Comparison of ENCODE assay signal across 25 cellular contexts in genomic region chr9:92350740-92351133, GRCh38. TPM values are rescaled to one million over a fixed set of nuclear protein-coding genes. Genes with fewer than 3 reads are reported as not detected.
DNase-seq lines count a peak whose midpoint lies in the region; ATAC-seq and TF ChIP-seq lines count a peak whose summit lies in the region.
"Had no signal": no experiment of that assay in that cellular context is flagged by ENCODE, and none has a peak within 500 bp of the region (broad histone marks: within the 10 kb centered on the region; RNA-seq: fewer than 3 reads in every experiment).

No MANE protein-coding gene starts in this region.

- H3K36me3 ChIP-seq in left ventricle myocardium inferior (no peaks in the 10 kb centered on the region), gastrocnemius medialis (no peaks in the 10 kb centered on the region), vagina (no peaks in the 10 kb centered on the region)
- H3K36me3 ChIP-seq: right lobe of liver had no signal

- in situ Hi-C loops in gastrocnemius medialis (cut with MboI; ENCODE audit: low sequenced_read_pairs in 4 of 4), result no loop called here

- H3K4me3 ChIP-seq in left ventricle myocardium inferior (no peak overlapping the region), right cardiac atrium (ENCODE audit: low read length) (no peak overlapping the region), gastrocnemius medialis (no peak overlapping the region), vagina (no peak overlapping the region)
- H3K4me3 ChIP-seq: right lobe of liver had no signal

- DNase-seq in left ventricle myocardium inferior (no peak), cardiac septum (ENCODE audit: low spot score) (no peak), right cardiac atrium (no peak), gastrocnemius medialis (no peak), vagina (ENCODE audit: extremely low spot score in 2 of 2) (no peak), NCI-H187 (lab: John Stamatoyannopoulos, UW) (no peak)
- no peak for DNase-seq in activated T-cell treated with anti-CD3 and anti-CD28 coated beads, Interleukin-2, amount 50 U/mL, for 48 hours
- DNase-seq: ACHN; activated CD4-positive, alpha-beta T cell treated with anti-CD3 and anti-CD28 coated beads, Interleukin-2, amount 50 U/mL, for 48 hours; activated naive CD4-positive, alpha-beta T cell treated with Interleukin-2 at 50 U/mL for 16 hours; activated T-cell treated with anti-CD3 and anti-CD28 coated beads, Interleukin-2, amount 50 U/mL, for 1 hour; foreskin keratinocyte; GDM1; NCI-H1417; NCI-H526 treated with DMSO at 0.1 percent for 48 hours; right lobe of liver; SIG-M5; stimulated activated CD4-positive, alpha-beta T cell treated with anti-CD3 and anti-CD28 coated beads, Interleukin-2, amount 100 ng/mL, for 24 hours; stimulated activated naive CD8-positive, alpha-beta T cell treated with anti-CD3 and anti-CD28 coated beads, Interleukin-15, Interleukin-2, amounts not matched to agents 100 U/mL and 50 U/mL, for 24 hours; T-helper 2 cell; WERI-Rb-1 had no signal

- TF ChIP-seq POLR2A in gastrocnemius medialis (IDR thresholded peaks at IDR 0.05) (no peak), vagina (IDR thresholded peaks at IDR 0.05) (no peak)

- no peak for ATAC-seq in right cardiac atrium
- ATAC-seq in gastrocnemius medialis, result no peak
- ATAC-seq in GM21825 (IDR thresholded peaks at IDR 0.05; ENCODE audit: unreplicated experiment), result no peak
- ATAC-seq: foreskin keratinocyte; HepG2; right lobe of liver; stimulated activated naive CD8-positive, alpha-beta T cell treated with anti-CD3 and anti-CD28 coated beads, Interleukin-15, Interleukin-2, amounts not matched to agents 100 U/mL and 50 U/mL, for 24 hours had no signal

- no peaks in the 10 kb centered on the region for H3K27me3 ChIP-seq in left ventricle myocardium inferior (ENCODE audit: low read depth)
- H3K27me3 ChIP-seq in right cardiac atrium (ENCODE audit: control insufficient read depth, insufficient read depth), result no peaks in the 10 kb centered on the region
- no peaks in the 10 kb centered on the region for H3K27me3 ChIP-seq in gastrocnemius medialis
- H3K27me3 ChIP-seq in vagina, result no peaks in the 10 kb centered on the region
- H3K27me3 ChIP-seq: foreskin keratinocyte, right lobe of liver had no signal

- peaks cover 15% of the 10 kb centered on the region for H3K9me3 ChIP-seq in left ventricle myocardium inferior (replicated peaks)
- no peaks in the 10 kb centered on the region for H3K9me3 ChIP-seq in right cardiac atrium (ENCODE audit: control insufficient read depth, low read length)
- H3K9me3 ChIP-seq in gastrocnemius medialis, result no peaks in the 10 kb centered on the region
- H3K9me3 ChIP-seq in vagina, result peaks cover 6% of the 10 kb centered on the region
- H3K9me3 ChIP-seq: right lobe of liver had no signal

- H3K4me1 ChIP-seq in left ventricle myocardium inferior, result peaks cover 8% of the 10 kb centered on the region
- H3K4me1 ChIP-seq in right cardiac atrium (ENCODE audit: control insufficient read depth, insufficient read depth, low read length), result no peaks in the 10 kb centered on the region
- peaks cover 0 to 3% of the 10 kb centered on the region in 2 donors for H3K4me1 ChIP-seq in gastrocnemius medialis
- peaks cover 7% of the 10 kb centered on the region for H3K4me1 ChIP-seq in vagina
- H3K4me1 ChIP-seq: foreskin keratinocyte, right lobe of liver had no signal

- H3K27ac ChIP-seq in left ventricle myocardium inferior (replicated peaks) (peak overlapping the region; percentile 74), right cardiac atrium (ENCODE audit: low read length) (peak overlapping the region; percentile 58), gastrocnemius medialis (peak overlapping the region in 3 of 4 donors; percentile 10 to 51 (median 26)), vagina (peak overlapping the region; percentile 80)
- H3K27ac ChIP-seq: C4-2B, foreskin keratinocyte, right lobe of liver, WERI-Rb-1 had no signal

- TF ChIP-seq CTCF in left ventricle myocardium inferior (IDR thresholded peaks at IDR 0.05; ENCODE audit: borderline replicate concordance) (no peak), gastrocnemius medialis (IDR thresholded peaks at IDR 0.05 in 4 of 5, conservative IDR thresholded peaks at IDR 0.05 in 1 of 5) (no peak), vagina (IDR thresholded peaks at IDR 0.05) (no peak)

- intact Hi-C loops in left ventricle myocardium inferior (cut with micrococcal nuclease) (no loop called here), cardiac septum (cut with DNase I) (no loop called here), right cardiac atrium (cut with DNase I) (no loop called here), gastrocnemius medialis (cut with DNase I; ENCODE audit: low total_unique reads) (loop anchor here (5.0 kb wide), 1 partner anchor 42 kb away; no protein-coding TSS in a partner anchor), vagina (cut with DNase I) (no loop called here)

RNA-seq across cellular contexts. Expression of gene CENPP, which starts 25.0 kb away (rescaled TPM):
- total RNA-seq in left ventricle myocardium inferior (5.4 TPM), cardiac septum (3.5 TPM), right cardiac atrium (1 to 10 TPM; 2.0 to 4.0 (median 3.0) TPM), gastrocnemius medialis (10 to 100 TPM in 1 of 4 donors, 1 to 10 TPM in 3; 1.8 to 11.5 (median 8.7) TPM), vagina (9.3 TPM)
- polyA plus RNA-seq in right cardiac atrium, result 2.0 TPM

RNA-seq across cellular contexts. Expression of gene NOL8, which starts 25.6 kb away (rescaled TPM):
- total RNA-seq in left ventricle myocardium inferior (12.7 TPM), cardiac septum (15.6 TPM), right cardiac atrium (10 to 100 TPM; 15.7 to 19.0 (median 16.3) TPM), gastrocnemius medialis (10 to 100 TPM; 11.5 to 20.2 (median 14.0) TPM), vagina (35.6 TPM)
- polyA plus RNA-seq in right cardiac atrium, result 10.9 TPM

RNA-seq across cellular contexts. Expression of gene OGN, which starts 53.6 kb away (rescaled TPM):
- total RNA-seq in left ventricle myocardium inferior (19.2 TPM), cardiac septum (15.2 TPM), right cardiac atrium (10 to 100 TPM; 27.7 to 45.0 (median 36.9) TPM), gastrocnemius medialis (1 to 10 TPM in 3 of 4 donors, not detected in 1; 1.1 to 3.1 (median 1.7) TPM), vagina (11.5 TPM)
- 18.6 TPM for polyA plus RNA-seq in right cardiac atrium
- total RNA-seq: foreskin keratinocyte, H1, HepG2 had no signal
- polyA plus RNA-seq: foreskin keratinocyte, H1, HepG2 had no signal

RNA-seq across cellular contexts. Expression of gene IARS1, which starts 57.2 kb away (rescaled TPM):
- total RNA-seq in left ventricle myocardium inferior, result 54.2 TPM
- 69.5 TPM for total RNA-seq in cardiac septum
- total RNA-seq in right cardiac atrium, result 10 to 100 TPM; 46.4 to 67.2 (median 55.1) TPM
- 16.5 TPM for polyA plus RNA-seq in right cardiac atrium
- total RNA-seq in gastrocnemius medialis, result 100 to 1,000 TPM in 2 of 4 donors, 10 to 100 TPM in 2; 87.0 to 111 (median 100) TPM
- 63.8 TPM for total RNA-seq in vagina

Comparison
In these comparisons a context has a peak if more than half of its experiments do, and no peak if none do; other contexts are left out.
1. H3K27ac ChIP-seq: peak in every context shown above with its lines; median percentile 80 in vagina; 74 in left ventricle myocardium inferior; 58 in right cardiac atrium; 26 in gastrocnemius medialis.